Comparison of ENCODE assay signal across 15 cellular contexts in genomic region chr20:62350629-62351422, GRCh38. TPM values are rescaled to one million over a fixed set of nuclear protein-coding genes. Genes with fewer than 3 reads are reported as not detected.
DNase-seq lines count a peak whose midpoint lies in the region; ATAC-seq and TF ChIP-seq lines count a peak whose summit lies in the region.
"Had no signal": no experiment of that assay in that cellular context is flagged by ENCODE, and none has a peak within 500 bp of the region (broad histone marks: within the 10 kb centered on the region; RNA-seq: fewer than 3 reads in every experiment).

No MANE protein-coding gene starts in this region.

- H3K9me3 Mint-ChIP-seq in Calu3 (ENCODE audit: low read depth, unreplicated experiment) = peaks cover 3% of the 10 kb centered on the region
- H3K9me3 Mint-ChIP-seq in activated T-cell treated with anti-CD3 and anti-CD28 coated beads, Interleukin-2, amount 50 U/mL, for 24 hours = peaks cover 5% of the 10 kb centered on the region

- POLR2A ChIA-PET in RWPE1 (lab: Yijun Ruan, JAX; ENCODE audit: low non-redundant PET) = interaction anchor here (0.8 to 4.9 kb wide), 9 partner anchors 8 to 37 kb away, joined by 3 to 41 read pairs (median 4); partner anchors contain the start of genes LAMA5 and RPS21

- H3K27me3 ChIP-seq in gastroesophageal sphincter = no peaks in the 10 kb centered on the region
- H3K27me3 ChIP-seq: SJCRH30 had no signal

- H3K4me1 ChIP-seq in gastroesophageal sphincter = peaks cover 3 to 52% (median 30%) of the 10 kb centered on the region in 3 donors

- TF ChIP-seq EP300 in gastroesophageal sphincter (IDR thresholded peaks at IDR 0.05) = no peak

- TF ChIP-seq POLR2A in gastroesophageal sphincter (IDR thresholded peaks at IDR 0.05) = no peak

- peak; percentile 52 for DNase-seq in Calu3
- peak; percentile 84 for DNase-seq in RWPE1 (ENCODE audit: low spot score)
- no peak for DNase-seq in iPS-NIHi11 (ENCODE audit: low spot score)
- DNase-seq in activated T-cell treated with anti-CD3 and anti-CD28 coated beads, Interleukin-2, amount 50 U/mL, for 24 hours = no peak
- DNase-seq in head of caudate nucleus = no peak
- DNase-seq: activated naive CD4-positive, alpha-beta T cell treated with Interleukin-2 at 50 U/mL for 16 hours; H9; NCI-H1417 treated with DMSO at 0.1 percent for 48 hours; SJCRH30 had no signal

- BruUV-seq in Calu3 (replicated peaks; lab: Mats Ljungman, UMichigan) = no TSS peak

- intact Hi-C loops in Calu3 (cut with micrococcal nuclease; ENCODE audit: unreplicated experiment) = loop anchor here (2.0 kb wide), 1 partner anchor 14 kb away; no protein-coding TSS in a partner anchor
- intact Hi-C loops in head of caudate nucleus (cut with DNase I) = no loop called here

- H3K4me3 ChIP-seq in gastroesophageal sphincter = no peak overlapping the region
- no peak overlapping the region for H3K4me3 ChIP-seq in skin epidermis
- H3K4me3 ChIP-seq: SJCRH30 had no signal

- H3K36me3 Mint-ChIP-seq in Calu3 (ENCODE audit: insufficient read depth, unreplicated experiment) = peaks cover 95% of the 10 kb centered on the region
- H3K36me3 Mint-ChIP-seq in activated T-cell treated with anti-CD3 and anti-CD28 coated beads, Interleukin-2, amount 50 U/mL, for 24 hours (ENCODE audit: low read depth) = no peaks in the 10 kb centered on the region

- no peaks in the 10 kb centered on the region for H3K27me3 Mint-ChIP-seq in Calu3 (ENCODE audit: unreplicated experiment)
- peaks cover 1% of the 10 kb centered on the region for H3K27me3 Mint-ChIP-seq in activated T-cell treated with anti-CD3 and anti-CD28 coated beads, Interleukin-2, amount 50 U/mL, for 24 hours
- H3K27me3 Mint-ChIP-seq: progenitor cell of endocrine pancreas; stimulated activated naive CD8-positive, alpha-beta T cell treated with anti-CD3 and anti-CD28 coated beads, Interleukin-15, Interleukin-2, amounts not matched to agents 100 ng/mL and 50 ng/mL, for 24 hours had no signal

- no peak for ATAC-seq in gastroesophageal sphincter
- no peak for ATAC-seq in HG03521 (IDR thresholded peaks at IDR 0.05; ENCODE audit: unreplicated experiment)
- ATAC-seq: natural killer cell treated with Interleukin-12 subunit alpha and Interleukin-12 subunit beta and Interleukin-15 and Interleukin-18, amount 100 ng/mL, for 72 hours had no signal

- H3K4me1 Mint-ChIP-seq in Calu3 (ENCODE audit: low read depth, unreplicated experiment) = peaks cover 36% of the 10 kb centered on the region
- H3K4me1 Mint-ChIP-seq in activated T-cell treated with anti-CD3 and anti-CD28 coated beads, Interleukin-2, amount 50 U/mL, for 24 hours (ENCODE audit: low read depth) = no peaks in the 10 kb centered on the region

- peak overlapping the region; percentile 60 for H3K4me3 Mint-ChIP-seq in Calu3 (ENCODE audit: low read depth, unreplicated experiment)
- H3K4me3 Mint-ChIP-seq in activated T-cell treated with anti-CD3 and anti-CD28 coated beads, Interleukin-2, amount 50 U/mL, for 24 hours = no peak overlapping the region
- H3K4me3 Mint-ChIP-seq: H9; natural killer cell treated with Interleukin-12 subunit alpha and Interleukin-12 subunit beta and Interleukin-15 and Interleukin-18, amount 100 ng/mL, for 72 hours; stimulated activated naive CD8-positive, alpha-beta T cell treated with anti-CD3 and anti-CD28 coated beads, Interleukin-15, Interleukin-2, amounts not matched to agents 100 ng/mL and 50 ng/mL, for 24 hours had no signal

- no peaks in the 10 kb centered on the region for H3K9me3 ChIP-seq in gastroesophageal sphincter

- 76% methylated on average over 3 of the region's 23 CpGs; no CpG with 5 or more reads in 1 of the 2 donors for WGBS in gastroesophageal sphincter (ENCODE audit: low coverage in 1 of 2), 2 donors

- peaks cover 0 to 60% of the 10 kb centered on the region in 2 donors for H3K36me3 ChIP-seq in gastroesophageal sphincter

- H3K27ac Mint-ChIP-seq in Calu3 (ENCODE audit: unreplicated experiment) = peak overlapping the region; percentile 93
- no peak overlapping the region for H3K27ac Mint-ChIP-seq in activated T-cell treated with anti-CD3 and anti-CD28 coated beads, Interleukin-2, amount 50 U/mL, for 24 hours
- H3K27ac Mint-ChIP-seq: H9; natural killer cell treated with Interleukin-12 subunit alpha and Interleukin-12 subunit beta and Interleukin-15 and Interleukin-18, amount 100 ng/mL, for 72 hours; stimulated activated naive CD8-positive, alpha-beta T cell treated with anti-CD3 and anti-CD28 coated beads, Interleukin-15, Interleukin-2, amounts not matched to agents 100 ng/mL and 50 ng/mL, for 24 hours had no signal

- peak overlapping the region; percentile 100 for H3K27ac ChIP-seq in RWPE1
- peak overlapping the region in 3 of 4 donors; percentile 88 to 94 (median 93) for H3K27ac ChIP-seq in gastroesophageal sphincter
- H3K27ac ChIP-seq in skin epidermis = peak overlapping the region in 17 of 21 experiments; percentile 5 to 80 (median 63)
- H3K27ac ChIP-seq: SJCRH30 had no signal

- TF ChIP-seq CTCF in Calu3 (IDR thresholded peaks at IDR 0.05; ENCODE audit: unreplicated experiment) (no peak), RWPE1 (conservative IDR thresholded peaks at IDR 0.05; ENCODE audit: low read depth) (no peak), gastroesophageal sphincter (IDR thresholded peaks at IDR 0.05) (no peak)

- CTCF ChIA-PET in Calu3 (lab: Charles Lee) (interaction anchor here (0.9 to 2.2 kb wide), 7 partner anchors 8 to 36 kb away, joined by 3 to 33 read pairs (median 7); partner anchors contain the start of genes LAMA5 and RPS21), RWPE1 (lab: Yijun Ruan, JAX) (interaction anchor here (0.6 to 4.7 kb wide), 13 partner anchors 10 to 458 kb away, joined by 3 to 35 read pairs (median 4); no protein-coding TSS in a partner anchor)

RNA-seq across cellular contexts. Expression of gene LAMA5, which starts 16.3 kb away (rescaled TPM):
- total RNA-seq in Calu3 (2022) = 740 and 763 TPM in 2 replicates
- 100 to 1,000 TPM in 3 of 4 donors, 10 to 100 TPM in 1; 58.6 to 259 (median 172) TPM for total RNA-seq in gastroesophageal sphincter

RNA-seq across cellular contexts. Expression of gene RPS21, which starts 36.1 kb away (rescaled TPM):
- total RNA-seq in Calu3 (2022) = 1,920 and 1,936 TPM in 2 replicates
- total RNA-seq in gastroesophageal sphincter = 1,000 to 10,000 TPM in 3 of 4 donors, 100 to 1,000 TPM in 1; 383 to 2,881 (median 2,372) TPM

RNA-seq across cellular contexts. Expression of gene ADRM1, which starts 48.0 kb away (rescaled TPM):
- total RNA-seq in Calu3 (2022) = 222 and 227 TPM in 2 replicates
- 100 to 1,000 TPM; 131 to 182 (median 151) TPM for total RNA-seq in gastroesophageal sphincter

RNA-seq across cellular contexts. Expression of gene CABLES2, which starts 56.3 kb away (rescaled TPM):
- total RNA-seq in Calu3 (2022) = 12.2 and 13.6 TPM in 2 replicates
- total RNA-seq in gastroesophageal sphincter = 1 to 10 TPM; 2.7 to 9.8 (median 3.8) TPM

Comparison
In these comparisons a context has a peak if more than half of its experiments do, and no peak if none do; other contexts are left out.
1. DNase-seq: peak in Calu3 (single experiment) and RWPE1 (single experiment); none in iPS-NIHi11 (single experiment), activated T-cell treated with anti-CD3 and anti-CD28 coated beads, Interleukin-2, amount 50 U/mL, for 24 hours (single experiment) and head of caudate nucleus (0 of 42).
2. Peak in every context shown above with its lines, with median percentiles within 50 percentile points of each other: H3K27ac ChIP-seq.